24 cellular contexts compared by ENCODE assay signal in genomic region chr4:13633671-13634070, GRCh38.
"Had no signal": no experiment of that assay in that cellular context is flagged by ENCODE, and none has a peak within 500 bp of the region (broad histone marks: within the 10 kb centered on the region; RNA-seq: fewer than 3 reads in every experiment).

No MANE protein-coding gene starts in this region.

- H3K4me3 ChIP-seq: K562 had no signal

- DNase-seq: activated CD4-positive, alpha-beta T cell treated with anti-CD3 and anti-CD28 coated beads for 1 hour; activated CD4-positive, alpha-beta T cell treated with anti-CD3 and anti-CD28 coated beads, Interleukin-2, amount 10 ng/mL, durations not matched to agents 24 days and 14 days; activated CD4-positive, alpha-beta T cell treated with anti-CD3 and anti-CD28 coated beads, Interleukin-2, amount 50 U/mL, for 48 hours; activated CD8-positive, alpha-beta memory T cell treated with anti-CD3 and anti-CD28 coated beads, Interleukin-2, amount 10 ng/mL, durations not matched to agents 7 days and 5 days; activated effector memory CD4-positive, alpha-beta T cell treated with Interleukin-2 at 50 U/mL for 16 hours; activated naive CD4-positive, alpha-beta T cell; activated T-cell treated with anti-CD3 and anti-CD28 coated beads, Interleukin-2, amount 50 U/mL, for 24 hours; brain microvascular endothelial cell; cerebellar nuclear complex; Karpas-422; MM.1S; NCI-H1092; NCI-H1417; NCI-H2029; NCI-H2107; NCI-H2171 treated with DMSO at 0.1 percent for 48 hours; NCI-H226; NCI-H526; NCI-H774; PC-3; SIG-M5; T-helper 17 cell; T-helper 9 cell had no signal
